In the genomic region with DNA sequence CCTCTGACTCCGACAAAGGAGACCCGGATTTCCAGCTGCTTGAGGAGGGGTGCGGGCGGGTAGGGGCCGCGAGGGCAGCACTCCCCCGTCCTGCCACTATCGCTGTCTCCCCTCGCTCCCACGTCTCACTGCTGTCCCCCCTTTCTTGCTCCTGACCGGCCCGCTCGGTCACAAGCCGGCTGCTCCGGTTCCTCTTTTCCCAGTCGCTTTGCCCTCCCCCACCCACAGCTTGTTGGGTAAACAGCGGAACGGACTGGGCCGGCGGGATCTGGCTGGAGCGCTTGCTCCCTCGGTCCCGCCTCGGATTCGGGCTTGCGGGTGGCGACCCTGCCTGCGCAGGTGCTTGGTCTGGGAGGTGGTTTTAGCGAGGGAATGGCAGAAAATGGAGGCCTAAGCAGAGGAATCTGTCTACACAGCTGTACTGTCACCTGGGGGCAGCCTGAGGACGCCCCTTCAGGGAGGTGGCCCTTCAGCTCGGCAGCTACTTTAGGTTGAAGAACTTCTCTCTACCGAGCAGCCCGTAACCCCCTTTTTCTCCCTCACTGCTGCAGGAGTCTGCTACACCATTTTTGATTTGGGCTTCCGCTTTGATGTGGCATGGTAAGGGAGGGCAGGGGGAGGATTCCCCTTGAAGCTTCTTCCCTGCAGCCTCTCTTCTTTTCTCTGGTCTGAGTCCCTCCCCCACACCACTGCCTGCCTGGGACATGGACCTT, we compare ENCODE assay signal across 8 cellular contexts. TPM values are rescaled to one million over a fixed set of nuclear protein-coding genes. Genes with fewer than 3 reads are reported as not detected.
A peak's percentile ranks its signal among the peaks of the same experiment; 100 is the strongest.
DNase-seq lines count a peak whose midpoint lies in the region; ATAC-seq, FAIRE-seq and TF ChIP-seq lines count a peak whose summit lies in the region.

No MANE protein-coding gene starts in this region.

- H3K4me3 ChIP-seq in AG10803 (ENCODE audit: low read length) (peak overlapping the region; percentile 90), OCI-LY1 (ENCODE audit: low read depth, low read length, poor library complexity, severe bottlenecking) (peak overlapping the region; percentile 95)

- H3K27me3 ChIP-seq in OCI-LY1 (ENCODE audit: insufficient read depth, low read length), result 0 out of 2 replicates have a peak, but pooled peaks cover under 1% of the 10 kb centered on the region

- H3K4me1 ChIP-seq in OCI-LY1 (ENCODE audit: insufficient read depth, low read length, severe bottlenecking), result peaks cover 52% of the 10 kb centered on the region

- peak overlapping the region; percentile 75 for H3K27ac ChIP-seq in OCI-LY1 (ENCODE audit: low read depth, low read length, poor library complexity, severe bottlenecking)

- peaks cover 51% of the 10 kb centered on the region for H3K36me3 ChIP-seq in OCI-LY1 (ENCODE audit: insufficient read depth, low read length)

- no peaks in the 10 kb centered on the region for H4K20me1 ChIP-seq in OCI-LY1 (ENCODE audit: insufficient read depth, low read length)

- H3F3A ChIP-seq in OCI-LY1 (ENCODE audit: insufficient read depth, low read length), result peaks cover 4% of the 10 kb centered on the region; the same call in 1 of the 2 replicates

- no peaks in the 10 kb centered on the region for H3K9me2 ChIP-seq in OCI-LY1 (ENCODE audit: low read depth, low read length)

- peak overlapping the region; percentile 91 for H3K4me2 ChIP-seq in OCI-LY1 (ENCODE audit: low read length)

- no peak for FAIRE-seq in HTR-8/SVneo (lab: Jason Lieb, UNC)

- DNase-seq in AG10803 (ENCODE audit: low read depth) (peak; percentile 17), astrocyte of the hippocampus (ENCODE audit: low read depth, low spot score) (peak; percentile 47), hypothalamus (lab: John Stamatoyannopoulos, UW) (peak in 30 of 51 donors; percentile 24 to 69 (median 40)), sciatic nerve (ENCODE audit: low spot score) (peak; percentile 83), HTR-8/SVneo (ENCODE audit: insufficient read length, low spot score) (no peak)

- intact Hi-C loops in sciatic nerve (cut with DNase I), result no loop called here

- H2AFZ ChIP-seq in OCI-LY1 (ENCODE audit: low read length), result no peak overlapping the region

- no peaks in the 10 kb centered on the region for H3K79me2 ChIP-seq in OCI-LY1 (ENCODE audit: insufficient read depth, low read length)

- H3K9me3 ChIP-seq in OCI-LY1 (ENCODE audit: low read length), result no peaks in the 10 kb centered on the region

- no peak for TF ChIP-seq CTCF in AG10803 (conservative IDR thresholded peaks at IDR 0.05; ENCODE audit: low read length)
- no peak for TF ChIP-seq CTCF in OCI-LY1 (IDR thresholded peaks at IDR 0.05; ENCODE audit: low read length)

- H3K9ac ChIP-seq in OCI-LY1 (ENCODE audit: low read length), result peak overlapping the region; percentile 95

- peak; percentile 3 for ATAC-seq in GM19023 (IDR thresholded peaks at IDR 0.05; ENCODE audit: unreplicated experiment)
- ATAC-seq in sciatic nerve, result peak; percentile 31
- no peak for ATAC-seq in GM18520 (IDR thresholded peaks at IDR 0.05; ENCODE audit: unreplicated experiment)

RNA-seq across cellular contexts. Expression of a gene that starts 0.6 kb away (rescaled TPM):
- 79.4 TPM for total RNA-seq in sciatic nerve

RNA-seq across cellular contexts. Expression of a gene that starts 3.6 kb away (rescaled TPM):
- total RNA-seq in sciatic nerve, result 26.5 TPM

RNA-seq across cellular contexts. Expression of a gene that starts 5.6 kb away (rescaled TPM):
- total RNA-seq in sciatic nerve, result 12.0 TPM

RNA-seq across cellular contexts. Expression of a gene that starts 16.0 kb away (rescaled TPM):
- total RNA-seq in sciatic nerve, result 5.4 TPM

RNA-seq across cellular contexts. Expression of a gene that starts 28.7 kb away (rescaled TPM):
- 29.0 TPM for total RNA-seq in sciatic nerve
